Comparison of ENCODE assay signal across 31 cellular contexts in the genomic region with DNA sequence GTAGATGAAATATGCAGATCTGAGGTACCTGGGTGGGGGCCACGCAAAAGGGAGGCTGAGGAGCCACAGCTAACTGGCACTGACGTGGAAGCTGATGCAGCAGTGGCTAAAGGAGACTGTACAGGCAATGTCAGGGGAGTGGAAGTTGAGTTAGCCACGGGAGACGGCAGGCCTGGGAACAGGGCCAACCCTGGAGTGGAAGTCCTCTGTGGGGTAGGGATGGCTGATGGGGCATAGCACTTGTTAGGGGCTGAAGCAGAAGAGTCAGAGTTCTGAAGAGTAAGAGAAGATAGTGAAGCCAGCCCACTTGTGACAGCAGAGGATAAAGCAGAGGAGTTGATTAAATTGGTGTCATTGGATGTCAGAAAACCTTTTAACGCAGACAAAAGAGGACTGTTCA. TPM values are rescaled to one million over a fixed set of nuclear protein-coding genes. Genes with fewer than 3 reads are reported as not detected.
"Had no signal": no experiment of that assay in that cellular context is flagged by ENCODE, and none has a peak within 500 bp of the region (broad histone marks: within the 10 kb centered on the region; RNA-seq: fewer than 3 reads in every experiment).

No MANE protein-coding gene starts in this region.

- ATAC-seq: activated CD4-positive, alpha-beta T cell treated with anti-CD3 and anti-CD28 coated beads for 36 hours; activated CD4-positive, CD25-positive, alpha-beta regulatory T cell treated with anti-CD3 and anti-CD28 coated beads, Interleukin-2, amount 50 U/mL, for 24 hours; activated CD8-positive, alpha-beta T cell treated with anti-CD3 and anti-CD28 coated beads, Interleukin-2, amount 10 ng/mL, durations not matched to agents 7 days and 5 days; activated naive CD4-positive, alpha-beta T cell treated with anti-CD3 and anti-CD28 coated beads, Interleukin-2, amount 50 U/mL, for 72 hours; body of pancreas; Panc1 had no signal

- DNase-seq: activated CD4-positive, alpha-beta T cell treated with anti-CD3 and anti-CD28 coated beads for 36 hours; activated CD4-positive, alpha-beta T cell treated with anti-CD3 and anti-CD28 coated beads, Interleukin-2, amount 10 ng/mL, durations not matched to agents 7 days and 5 days; activated CD4-positive, alpha-beta T cell treated with anti-CD3 and anti-CD28 coated beads, Interleukin-2, amount 50 U/mL, for 48 hours; activated CD8-positive, alpha-beta T cell treated with anti-CD3 and anti-CD28 coated beads, Interleukin-2, amount 10 ng/mL, durations not matched to agents 7 days and 5 days; activated effector memory CD4-positive, alpha-beta T cell treated with anti-CD3 and anti-CD28 coated beads, Interleukin-2, amount 50 U/mL, for 16 hours; activated naive CD4-positive, alpha-beta T cell; activated T-cell treated with anti-CD3 and anti-CD28 coated beads, Interleukin-2, amount 50 U/mL, for 48 hours; adrenal gland; body of pancreas; cerebellar nuclear complex; MM.1S; MV-4-11; NCI-H1092; NCI-H1436 treated with DMSO at 0.1 percent for 48 hours; NCI-H1694 treated with DMSO at 0.1 percent for 48 hours; NCI-H2029; NCI-H345; NCI-H524 treated with DMSO at 0.1 percent for 48 hours; SHP77; SJCRH30 had no signal

- H3K4me3 Mint-ChIP-seq: activated CD4-positive, alpha-beta T cell treated with anti-CD3 and anti-CD28 coated beads for 36 hours; activated CD4-positive, alpha-beta T cell treated with anti-CD3 and anti-CD28 coated beads, Interleukin-2, amount 10 ng/mL, durations not matched to agents 7 days and 5 days; activated CD8-positive, alpha-beta T cell treated with anti-CD3 and anti-CD28 coated beads, Interleukin-2, amount 10 ng/mL, durations not matched to agents 7 days and 5 days; T-helper 2 cell treated with Interferon-gamma antibody and Interleukin-4, amounts not matched to agents 5 μg/mL and 100 μg/mL, for 36 hours had no signal

- H3K27me3 Mint-ChIP-seq: activated CD4-positive, alpha-beta T cell treated with anti-CD3 and anti-CD28 coated beads for 36 hours; activated CD4-positive, alpha-beta T cell treated with anti-CD3 and anti-CD28 coated beads, Interleukin-2, amount 10 ng/mL, durations not matched to agents 7 days and 5 days had no signal

- H3K9me3 Mint-ChIP-seq: activated CD4-positive, alpha-beta T cell treated with anti-CD3 and anti-CD28 coated beads, Interleukin-2, amount 10 ng/mL, durations not matched to agents 7 days and 5 days; activated naive CD4-positive, alpha-beta T cell treated with anti-CD3 and anti-CD28 coated beads, Interleukin-2, amount 50 U/mL, for 72 hours; T-helper 2 cell treated with Interferon-gamma antibody and Interleukin-4, amounts not matched to agents 5 μg/mL and 100 μg/mL, for 36 hours had no signal

- H3K27ac Mint-ChIP-seq: activated CD4-positive, alpha-beta T cell treated with anti-CD3 and anti-CD28 coated beads for 36 hours; activated CD4-positive, alpha-beta T cell treated with anti-CD3 and anti-CD28 coated beads, Interleukin-2, amount 10 ng/mL, durations not matched to agents 7 days and 5 days had no signal

RNA-seq across cellular contexts. Expression of a gene that starts 22.8 kb away (rescaled TPM):
- total RNA-seq: activated CD4-positive, alpha-beta T cell treated with anti-CD3 and anti-CD28 coated beads for 36 hours; activated CD4-positive, alpha-beta T cell treated with anti-CD3 and anti-CD28 coated beads, Interleukin-2, amount 10 ng/mL, durations not matched to agents 7 days and 5 days; activated CD8-positive, alpha-beta T cell treated with anti-CD3 and anti-CD28 coated beads, Interleukin-2, amount 10 ng/mL, durations not matched to agents 7 days and 5 days; activated naive CD4-positive, alpha-beta T cell treated with anti-CD3 and anti-CD28 coated beads, Interleukin-2, amount 50 U/mL, for 72 hours; adrenal gland; astrocyte; body of pancreas; breast epithelium; cardiac septum; LHCN-M2; NCI-H460; RPMI7951; SJCRH30; T-helper 1 cell treated with Interleukin-12 subunit alpha and Interleukin-12 subunit beta and Interleukin-4 antibody, amounts not matched to agents 30 ng/mL and 1 ng/mL, for 36 hours had no signal
